In genomic region chr10:130396044-130396443, GRCh38 we compare ENCODE assay signal across 14 cellular contexts.
DNase-seq lines count a peak whose midpoint lies in the region; ATAC-seq and TF ChIP-seq lines count a peak whose summit lies in the region.
"Had no signal": no experiment of that assay in that cellular context is flagged by ENCODE, and none has a peak within 500 bp of the region (broad histone marks: within the 10 kb centered on the region; RNA-seq: fewer than 3 reads in every experiment).

No MANE protein-coding gene starts in this region.

- H3K36me3 Mint-ChIP-seq in H9 (ENCODE audit: insufficient read depth in 1 of 3, low read depth in 3 of 3) (peaks cover 26 to 68% (median 50%) of the 10 kb centered on the region in 3 experiments), endodermal cell (ENCODE audit: low read depth) (peaks cover 2% of the 10 kb centered on the region)
- no peaks in the 10 kb centered on the region for H3K36me3 Mint-ChIP-seq in CD4-positive, alpha-beta T cell (ENCODE audit: low read depth)
- H3K36me3 Mint-ChIP-seq: CD4-positive, CD25-positive, alpha-beta regulatory T cell had no signal

- H3K9ac ChIP-seq in H9 (ENCODE audit: extremely low read depth, insufficient read length, low read length) (no peak overlapping the region), HUES48 (ENCODE audit: low read depth, low read length) (no peak overlapping the region), endodermal cell (ENCODE audit: extremely low read depth, low read length, poor library complexity, severe bottlenecking) (no peak overlapping the region)

- intact Hi-C loops in CD4-positive, alpha-beta T cell (cut with DNase I, micrococcal nuclease), result no loop called here

- H4K5ac ChIP-seq in H9 (ENCODE audit: insufficient read length, low read depth, low read length), result no peak overlapping the region

- no peak overlapping the region for H3K4me3 ChIP-seq in HUES48 (ENCODE audit: low read depth, low read length)
- peak overlapping the region; percentile 60 for H3K4me3 ChIP-seq in endodermal cell (ENCODE audit: low read length)
- H3K4me3 ChIP-seq: GM23338 had no signal

- H4K91ac ChIP-seq in H9 (ENCODE audit: insufficient read length, low read depth, low read length), result no peak overlapping the region

- H3K4me3 Mint-ChIP-seq in H9 (no peak overlapping the region), endodermal cell (no peak overlapping the region)
- no peak overlapping the region for H3K4me3 Mint-ChIP-seq in CD4-positive, alpha-beta T cell
- H3K4me3 Mint-ChIP-seq: CD4-positive, CD25-positive, alpha-beta regulatory T cell; GM23338 had no signal

- H4K8ac ChIP-seq in H9 (replicated peaks; ENCODE audit: insufficient read length, low read depth, low read length), result no peak overlapping the region

- H2BK15ac ChIP-seq in H9 (ENCODE audit: low read depth, low read length), result no peak overlapping the region

- H2BK5ac ChIP-seq in H9 (ENCODE audit: insufficient read length, low read length), result no peak overlapping the region

- no peak overlapping the region for H3T11ph ChIP-seq in H9 (ENCODE audit: low read length)

- WGBS in H9 (ENCODE audit: extremely low coverage, insufficient read length, low lambda C conversion rate), result no CpG with 5 or more reads among the region's 5 CpGs
- 90 to 100% methylated on average over 2 to 5 of the region's 5 CpGs for WGBS in endodermal cell (ENCODE audit: insufficient coverage in 1 of 2, insufficient read length in 1 of 2), 2 experiments

- no peak overlapping the region for H2BK20ac ChIP-seq in H9 (ENCODE audit: low read depth, low read length, poor library complexity, severe bottlenecking)

- H3K27me3 ChIP-seq in H9 (ENCODE audit: insufficient read depth, low read length) (no peaks in the 10 kb centered on the region), HUES48 (ENCODE audit: control insufficient read depth, insufficient read depth, low read length) (no peaks in the 10 kb centered on the region), endodermal cell (ENCODE audit: control insufficient read depth, insufficient read depth, low read length, poor library complexity, severe bottlenecking) (no peaks in the 10 kb centered on the region)
- no peaks in the 10 kb centered on the region for H3K27me3 ChIP-seq in CD4-positive, alpha-beta T cell (ENCODE audit: control insufficient read depth, insufficient read depth, low read length)
- H3K27me3 ChIP-seq: BE2C had no signal

- no peaks in the 10 kb centered on the region for H3K79me1 ChIP-seq in H9 (ENCODE audit: insufficient read depth, low read depth, low read length, poor library complexity, severe bottlenecking)

- H3K36me3 ChIP-seq in HUES48 (ENCODE audit: control insufficient read depth, insufficient read depth, low read length) (no peaks in the 10 kb centered on the region), endodermal cell (ENCODE audit: control insufficient read depth, insufficient read depth, low read length) (no peaks in the 10 kb centered on the region)
- H3K36me3 ChIP-seq: BE2C had no signal

- H3K4me2 ChIP-seq in H9 (ENCODE audit: insufficient read depth, insufficient read length, low read length), result no peak overlapping the region
- H3K4me2 ChIP-seq: GM23338 had no signal

- H2AFZ ChIP-seq in H9 (ENCODE audit: low read length), result no peak overlapping the region
- H2AFZ ChIP-seq: GM23338 had no signal

- H3K4me1 Mint-ChIP-seq in H9, result peaks cover 26 to 43% of the 10 kb centered on the region in 2 experiments
- peaks cover 3% of the 10 kb centered on the region for H3K4me1 Mint-ChIP-seq in endodermal cell
- H3K4me1 Mint-ChIP-seq in CD4-positive, alpha-beta T cell (ENCODE audit: low read depth), result no peaks in the 10 kb centered on the region
- H3K4me1 Mint-ChIP-seq: CD4-positive, CD25-positive, alpha-beta regulatory T cell; GM23338 had no signal

- peaks cover 41% of the 10 kb centered on the region for H3K27me3 Mint-ChIP-seq in H9 (ENCODE audit: low read depth)
- H3K27me3 Mint-ChIP-seq in endodermal cell (ENCODE audit: insufficient read depth), result peaks cover 7% of the 10 kb centered on the region
- peaks cover 20% of the 10 kb centered on the region for H3K27me3 Mint-ChIP-seq in CD4-positive, alpha-beta T cell

- no peak overlapping the region for H2AK5ac ChIP-seq in H9 (ENCODE audit: insufficient read length, low read length)

- no peaks in the 10 kb centered on the region for H3K79me2 ChIP-seq in H9 (ENCODE audit: insufficient read depth, low read length)

- H3K18ac ChIP-seq in H9 (ENCODE audit: insufficient read length, low read depth, low read length), result no peak overlapping the region

- TF ChIP-seq CTCF in H9 (conservative IDR thresholded peaks at IDR 0.05), result no peak
- TF ChIP-seq CTCF in endodermal cell (conservative IDR thresholded peaks at IDR 0.05), result no peak
- TF ChIP-seq CTCF in CD4-positive, alpha-beta T cell (IDR thresholded peaks at IDR 0.05), result no peak

- ATAC-seq in CD4-positive, alpha-beta T cell (ENCODE audit: poor library complexity), result no peak
- ATAC-seq: GM23338 had no signal

- no peaks in the 10 kb centered on the region for H3K23me2 ChIP-seq in H9 (ENCODE audit: insufficient read length, low read depth, low read length, poor library complexity, severe bottlenecking)

- DNase-seq in H9 (peak; percentile 12), endodermal cell (peak; percentile 24), NCI-H2029 treated with DMSO at 0.1 percent for 48 hours (lab: John Stamatoyannopoulos, UW) (no peak), amygdala (lab: John Stamatoyannopoulos, UW) (no peak)
- no peak for DNase-seq in CD4-positive, alpha-beta T cell
- DNase-seq: ACHN; BE2C; C1 segment of cervical spinal cord; Caco-2; CD4-positive, CD25-positive, alpha-beta regulatory T cell; H7 had no signal

- CTCF ChIA-PET in CD4-positive, alpha-beta T cell (lab: Charles Lee), result no interaction called here

- H3K9me3 ChIP-seq in H9 (ENCODE audit: control insufficient read depth, low read depth, low read length) (peaks cover 13% of the 10 kb centered on the region), HUES48 (ENCODE audit: control insufficient read depth, insufficient read depth, low read length) (peaks cover 44% of the 10 kb centered on the region), endodermal cell (ENCODE audit: control insufficient read depth, low read length) (peaks cover 42% of the 10 kb centered on the region)
- peaks cover 19% of the 10 kb centered on the region for H3K9me3 ChIP-seq in CD4-positive, alpha-beta T cell (ENCODE audit: control insufficient read depth, low read length)
- H3K9me3 ChIP-seq: BE2C had no signal

- H3K27ac Mint-ChIP-seq in H9, result 0 out of 7 replicates have a peak overlapping the region, but pooled peaks of 1 of the 3 experiments have one; percentile 11
- no peak overlapping the region for H3K27ac Mint-ChIP-seq in endodermal cell
- H3K27ac Mint-ChIP-seq in CD4-positive, alpha-beta T cell, result no peak overlapping the region
- H3K27ac Mint-ChIP-seq: CD4-positive, CD25-positive, alpha-beta regulatory T cell; GM23338 had no signal

- no peak overlapping the region for H2BK120ac ChIP-seq in H9 (ENCODE audit: low read depth, low read length, poor library complexity, severe bottlenecking)

- no peak overlapping the region for H3K23ac ChIP-seq in H9 (ENCODE audit: insufficient read length, low read depth, low read length)

- POLR2A ChIA-PET in CD4-positive, alpha-beta T cell (lab: Charles Lee), result no interaction called here

- H3K9me3 Mint-ChIP-seq in H9 (peaks cover 65 to 67% of the 10 kb centered on the region in 2 experiments), endodermal cell (peaks cover 75% of the 10 kb centered on the region)
- peaks cover 9% of the 10 kb centered on the region for H3K9me3 Mint-ChIP-seq in CD4-positive, alpha-beta T cell

- no peak overlapping the region for H3K4ac ChIP-seq in H9 (ENCODE audit: low read depth, low read length)

- H2BK12ac ChIP-seq in H9 (ENCODE audit: insufficient read length, low read depth, low read length), result no peak overlapping the region

- H3K27ac ChIP-seq in H9 (ENCODE audit: insufficient read length, low read depth, low read length) (no peak overlapping the region), HUES48 (ENCODE audit: low read depth, low read length) (peak overlapping the region; percentile 21), endodermal cell (ENCODE audit: low read depth, low read length) (no peak overlapping the region), temporal lobe (ENCODE audit: low read depth, low read length) (peak overlapping the region; percentile 38)
- H3K27ac ChIP-seq in CD4-positive, alpha-beta T cell (ENCODE audit: low read depth, low read length), result no peak overlapping the region

- H4K20me1 ChIP-seq in H9 (ENCODE audit: control insufficient read depth, insufficient read depth, insufficient read length), result no peaks in the 10 kb centered on the region

- peaks cover 5% of the 10 kb centered on the region; the same call in 1 of the 2 replicates for H3K4me1 ChIP-seq in H9 (ENCODE audit: insufficient read depth, low read length)
- H3K4me1 ChIP-seq in HUES48 (ENCODE audit: control insufficient read depth, insufficient read depth, low read length), result peaks cover 8% of the 10 kb centered on the region
- no peaks in the 10 kb centered on the region for H3K4me1 ChIP-seq in endodermal cell (ENCODE audit: control insufficient read depth, insufficient read depth, low read length)
- H3K4me1 ChIP-seq: BE2C, Caco-2 had no signal

- no peak overlapping the region for H3K56ac ChIP-seq in H9 (ENCODE audit: insufficient read length, low read depth, low read length)

- H3K14ac ChIP-seq in H9 (ENCODE audit: insufficient read depth, low read length), result no peak overlapping the region

Comparison
In these comparisons a context has a peak if more than half of its experiments do, and no peak if none do; other contexts are left out.
1. DNase-seq: peak in H9 (single experiment) and endodermal cell (single experiment); none in CD4-positive, alpha-beta T cell (0 of 10), NCI-H2029 treated with DMSO at 0.1 percent for 48 hours (single experiment) and amygdala (0 of 56).
2. H3K27ac ChIP-seq: peak in HUES48 (single experiment) and temporal lobe (single experiment); none in H9 (single experiment), endodermal cell (single experiment) and CD4-positive, alpha-beta T cell (single experiment).